Comparison of ENCODE assay signal across 10 cellular contexts in the genomic region with DNA sequence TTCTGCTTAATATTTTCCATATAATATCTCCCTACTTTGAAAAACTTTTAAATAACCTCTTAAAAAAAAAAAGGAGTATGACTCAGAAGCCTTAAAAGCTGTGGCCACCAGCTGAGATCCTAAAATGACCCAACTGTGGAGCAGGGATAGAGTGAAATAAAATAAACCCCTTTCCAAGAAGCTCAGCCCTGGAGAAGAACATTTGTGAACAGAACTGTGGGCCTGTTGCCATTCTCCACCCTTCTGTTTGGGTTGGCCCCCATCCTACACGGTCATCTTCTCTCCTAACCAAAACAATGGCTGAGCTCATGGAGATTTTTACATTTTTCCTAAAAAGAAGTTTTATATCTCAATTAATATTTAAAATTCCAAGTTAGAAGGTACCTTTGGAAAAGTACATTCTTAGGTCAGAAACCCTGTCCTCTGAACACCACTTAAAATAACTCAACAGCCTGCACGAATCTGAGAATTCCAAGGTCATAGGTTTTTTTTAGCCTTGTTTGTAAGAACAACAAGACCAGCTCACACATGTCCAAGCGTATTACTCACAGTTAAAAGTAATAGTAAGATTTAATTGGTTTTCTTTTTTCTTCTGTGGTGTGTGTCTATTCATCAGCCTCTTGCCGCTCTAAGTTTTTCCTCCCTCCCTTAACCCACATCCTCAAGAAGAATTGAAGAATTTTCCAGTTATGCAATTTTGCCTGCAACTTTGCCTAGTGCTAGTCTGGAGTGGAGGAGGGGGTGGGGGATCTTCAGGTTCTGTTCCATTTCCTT.
DNase-seq lines count a peak whose midpoint lies in the region; ATAC-seq, FAIRE-seq and TF ChIP-seq lines count a peak whose summit lies in the region.
"Had no signal": no experiment of that assay in that cellular context is flagged by ENCODE, and none has a peak within 500 bp of the region (broad histone marks: within the 10 kb centered on the region; RNA-seq: fewer than 3 reads in every experiment).

No MANE protein-coding gene starts in this region.

- H3F3A ChIP-seq in smooth muscle cell (ENCODE audit: low read depth) = peaks cover 45% of the 10 kb centered on the region

- 26 to 36% methylated on average over 4 of the region's 4 CpGs for WGBS in body of pancreas, 2 donors
- WGBS in smooth muscle cell (ENCODE audit: low lambda C conversion rate) = 11% methylated on average over 4 of the region's 4 CpGs

- H3K27me3 ChIP-seq in H7 (ENCODE audit: control insufficient read depth, insufficient read depth, low read length) = no peaks in the 10 kb centered on the region
- no peaks in the 10 kb centered on the region for H3K27me3 ChIP-seq in body of pancreas
- H3K27me3 ChIP-seq in smooth muscle cell (ENCODE audit: low read depth) = no peaks in the 10 kb centered on the region

- peak overlapping the region; percentile 52 for H3K9ac ChIP-seq in smooth muscle cell (ENCODE audit: low read depth)

- H3K9me3 ChIP-seq in body of pancreas (no peaks in the 10 kb centered on the region), smooth muscle cell (replicated peaks; ENCODE audit: low read depth) (no peaks in the 10 kb centered on the region)

- FAIRE-seq in GM12891 (lab: Jason Lieb, UNC) = no peak

- TF ChIP-seq POLR2A in body of pancreas (IDR thresholded peaks at IDR 0.05) (no peak), GM12891 (IDR thresholded peaks at IDR 0.05; ENCODE audit: low read depth, low read length) (no peak)

- peak; percentile 5 for DNase-seq in H7
- peak; percentile 44 to 60 (median 58) for DNase-seq in body of pancreas
- peak; percentile 31 for DNase-seq in islet precursor cell
- no peak for DNase-seq in smooth muscle cell (lab: John Stamatoyannopoulos, UW; ENCODE audit: unreplicated experiment)
- no peak for DNase-seq in NCI-H774 (lab: John Stamatoyannopoulos, UW)
- no peak for DNase-seq in SK-N-DZ (ENCODE audit: low spot score)
- DNase-seq in T-helper 2 cell = no peak
- no peak for DNase-seq in GM12891 (ENCODE audit: insufficient read length, low spot score)
- DNase-seq: activated naive CD8-positive, alpha-beta T cell treated with anti-CD3 and anti-CD28 coated beads for 36 hours; posterior cingulate gyrus had no signal

- H3K4me3 ChIP-seq in H7 (ENCODE audit: insufficient read depth, low read depth, low read length) = no peak overlapping the region
- H3K4me3 ChIP-seq in body of pancreas = no peak overlapping the region
- H3K4me3 ChIP-seq in smooth muscle cell = no peak overlapping the region

- no peaks in the 10 kb centered on the region for H3K36me3 ChIP-seq in H7 (replicated peaks; ENCODE audit: control insufficient read depth, insufficient read depth, low read length)
- no peaks in the 10 kb centered on the region for H3K36me3 ChIP-seq in body of pancreas (replicated peaks in 1 of 2; ENCODE audit: insufficient read depth in 1 of 2, low read depth in 2 of 2)
- H3K36me3 ChIP-seq in smooth muscle cell (ENCODE audit: low read depth) = no peaks in the 10 kb centered on the region

- TF ChIP-seq CTCF in body of pancreas (IDR thresholded peaks at IDR 0.05) (no peak), smooth muscle cell (IDR thresholded peaks at IDR 0.05; ENCODE audit: borderline replicate concordance, insufficient read depth, poor library complexity, severe bottlenecking) (no peak)

- no peaks in the 10 kb centered on the region for H3K79me2 ChIP-seq in smooth muscle cell (ENCODE audit: low read depth)

- no peaks in the 10 kb centered on the region for H4K20me1 ChIP-seq in smooth muscle cell (ENCODE audit: low read depth)

- ATAC-seq in body of pancreas = peak; percentile 70

- H3K4me1 ChIP-seq in body of pancreas = peaks cover 23% of the 10 kb centered on the region
- peaks cover 10% of the 10 kb centered on the region for H3K4me1 ChIP-seq in smooth muscle cell (ENCODE audit: low read depth)

- H3K4me2 ChIP-seq in smooth muscle cell = peak overlapping the region; percentile 76

- H2AFZ ChIP-seq in smooth muscle cell (ENCODE audit: low read depth) = no peak overlapping the region

- intact Hi-C loops in body of pancreas (cut with DNase I) = no loop called here

- H3K27ac ChIP-seq in body of pancreas (peak overlapping the region in 3 of 4 donors; percentile 20 to 72 (median 48)), smooth muscle cell (ENCODE audit: low read depth) (peak overlapping the region; percentile 93)

TF ChIP-seq in GM12891, 5 proteins besides CTCF, POLR2A, EP300 and RAD21:
- no peak for TF ChIP-seq POLR2AphosphoS5 (IDR thresholded peaks at IDR 0.05; ENCODE audit: low read depth, low read length)
- no peak for TF ChIP-seq POU2F2 (IDR thresholded peaks at IDR 0.05; ENCODE audit: low read depth, low read length)
- no peak for TF ChIP-seq PAX5 (IDR thresholded peaks at IDR 0.05; ENCODE audit: insufficient read depth, low read length, severe bottlenecking)
- TF ChIP-seq TAF1 (IDR thresholded peaks at IDR 0.05; ENCODE audit: low read depth, low read length) = no peak
- no peak for TF ChIP-seq SPI1 (IDR thresholded peaks at IDR 0.05; ENCODE audit: low read depth, low read length)

Comparison
In these comparisons a context has a peak if more than half of its experiments do, and no peak if none do; other contexts are left out.
1. DNase-seq: peak in H7 (single experiment), body of pancreas (4 of 4) and islet precursor cell (single experiment); none in smooth muscle cell (single experiment), NCI-H774 (single experiment), SK-N-DZ (single experiment), T-helper 2 cell (0 of 5) and GM12891 (single experiment).